In the genomic region with DNA sequence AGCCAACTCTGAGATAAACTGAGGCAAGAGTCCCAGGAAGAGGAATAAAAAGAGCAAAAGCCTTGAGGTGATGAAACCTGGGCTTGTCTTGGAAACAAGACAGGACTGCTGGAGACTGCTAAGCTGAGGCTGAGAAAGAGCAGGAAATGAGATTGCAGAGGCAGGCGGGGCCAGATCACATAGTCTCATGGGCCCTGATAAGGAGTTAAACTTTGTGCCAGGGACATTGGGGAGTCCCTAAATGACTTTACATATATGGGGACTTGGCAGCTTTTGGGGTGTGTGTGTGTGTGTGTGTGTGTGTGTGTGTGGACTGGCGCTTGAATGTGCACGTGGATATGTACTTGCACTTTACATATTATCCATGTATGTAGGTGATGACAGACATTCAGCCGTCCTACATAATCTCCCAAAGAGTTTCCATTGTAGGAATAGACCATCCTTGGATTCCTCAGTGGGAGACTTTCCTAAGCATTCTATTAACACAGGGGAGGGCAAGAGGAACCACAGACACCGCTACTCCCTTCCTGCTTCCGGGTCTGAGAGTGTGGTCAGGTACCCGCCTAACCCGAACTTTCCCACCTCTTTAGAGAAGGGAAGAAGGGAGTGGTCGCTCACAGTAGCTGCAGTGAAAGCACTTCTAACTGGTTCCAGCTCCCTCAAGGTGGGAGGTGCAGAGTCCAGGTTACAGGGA, we compare ENCODE assay signal across 2 cellular contexts.
TF ChIP-seq lines count a peak whose summit lies in the region.

No MANE protein-coding gene starts in this region.

TF ChIP-seq in K562, 482 proteins besides CTCF, POLR2A, EP300 and RAD21 (continued from another document and continues in another):
- TF ChIP-seq, protein P1, sequence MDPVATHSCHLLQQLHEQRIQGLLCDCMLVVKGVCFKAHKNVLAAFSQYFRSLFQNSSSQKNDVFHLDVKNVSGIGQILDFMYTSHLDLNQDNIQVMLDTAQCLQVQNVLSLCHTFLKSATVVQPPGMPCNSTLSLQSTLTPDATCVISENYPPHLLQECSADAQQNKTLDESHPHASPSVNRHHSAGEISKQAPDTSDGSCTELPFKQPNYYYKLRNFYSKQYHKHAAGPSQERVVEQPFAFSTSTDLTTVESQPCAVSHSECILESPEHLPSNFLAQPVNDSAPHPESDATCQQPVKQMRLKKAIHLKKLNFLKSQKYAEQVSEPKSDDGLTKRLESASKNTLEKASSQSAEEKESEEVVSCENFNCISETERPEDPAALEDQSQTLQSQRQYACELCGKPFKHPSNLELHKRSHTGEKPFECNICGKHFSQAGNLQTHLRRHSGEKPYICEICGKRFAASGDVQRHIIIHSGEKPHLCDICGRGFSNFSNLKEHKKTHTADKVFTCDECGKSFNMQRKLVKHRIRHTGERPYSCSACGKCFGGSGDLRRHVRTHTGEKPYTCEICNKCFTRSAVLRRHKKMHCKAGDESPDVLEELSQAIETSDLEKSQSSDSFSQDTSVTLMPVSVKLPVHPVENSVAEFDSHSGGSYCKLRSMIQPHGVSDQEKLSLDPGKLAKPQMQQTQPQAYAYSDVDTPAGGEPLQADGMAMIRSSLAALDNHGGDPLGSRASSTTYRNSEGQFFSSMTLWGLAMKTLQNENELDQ (CRISPR knock-in tag; IDR thresholded peaks at IDR 0.05; ENCODE audit: borderline replicate concordance) = no peak
- no peak for TF ChIP-seq HSF4 (CRISPR knock-in tag; IDR thresholded peaks at IDR 0.05; ENCODE audit: borderline replicate concordance)
- TF ChIP-seq, protein P2, sequence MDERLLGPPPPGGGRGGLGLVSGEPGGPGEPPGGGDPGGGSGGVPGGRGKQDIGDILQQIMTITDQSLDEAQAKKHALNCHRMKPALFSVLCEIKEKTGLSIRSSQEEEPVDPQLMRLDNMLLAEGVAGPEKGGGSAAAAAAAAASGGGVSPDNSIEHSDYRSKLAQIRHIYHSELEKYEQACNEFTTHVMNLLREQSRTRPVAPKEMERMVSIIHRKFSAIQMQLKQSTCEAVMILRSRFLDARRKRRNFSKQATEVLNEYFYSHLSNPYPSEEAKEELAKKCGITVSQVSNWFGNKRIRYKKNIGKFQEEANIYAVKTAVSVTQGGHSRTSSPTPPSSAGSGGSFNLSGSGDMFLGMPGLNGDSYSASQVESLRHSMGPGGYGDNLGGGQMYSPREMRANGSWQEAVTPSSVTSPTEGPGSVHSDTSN (CRISPR knock-in tag; IDR thresholded peaks at IDR 0.05; ENCODE audit: low read depth) = no peak
- TF ChIP-seq, protein P2 (tag; conservative IDR thresholded peaks at IDR 0.05; ENCODE audit: low read depth) = 0 out of 2 replicates have a peak, but pooled peaks have one; percentile 27
- peak; percentile 10; the same call in 1 of the 2 replicates for TF ChIP-seq BHLHE40 (IDR thresholded peaks at IDR 0.05; ENCODE audit: low read length)
- no peak for TF ChIP-seq ZNF197 (CRISPR knock-in tag; IDR thresholded peaks at IDR 0.05; ENCODE audit: low read depth)
- TF ChIP-seq ZNF778 (CRISPR knock-in tag; IDR thresholded peaks at IDR 0.05) = no peak
- TF ChIP-seq HNRNPH1 (optimal IDR thresholded peaks at IDR 0.05; ENCODE audit: low read depth, low read length) = no peak
- peak; percentile 14; the same call in 1 of the 2 replicates for TF ChIP-seq SMARCA4 (IDR thresholded peaks at IDR 0.05)
- 0 out of 2 replicates have a peak, but pooled peaks have one; percentile 39 for TF ChIP-seq DPF2 (IDR thresholded peaks at IDR 0.05)
- peak; percentile 67; the same call in 1 of the 2 replicates for TF ChIP-seq ZNF239 (CRISPR knock-in tag; IDR thresholded peaks at IDR 0.05)
- peak; percentile 26 for TF ChIP-seq MEIS2 (IDR thresholded peaks at IDR 0.05; ENCODE audit: partially characterized antibody)
- TF ChIP-seq NEUROD1 (IDR thresholded peaks at IDR 0.05; ENCODE audit: borderline replicate concordance, low read depth, low read length, partially characterized antibody) = no peak
- TF ChIP-seq, protein P3, sequence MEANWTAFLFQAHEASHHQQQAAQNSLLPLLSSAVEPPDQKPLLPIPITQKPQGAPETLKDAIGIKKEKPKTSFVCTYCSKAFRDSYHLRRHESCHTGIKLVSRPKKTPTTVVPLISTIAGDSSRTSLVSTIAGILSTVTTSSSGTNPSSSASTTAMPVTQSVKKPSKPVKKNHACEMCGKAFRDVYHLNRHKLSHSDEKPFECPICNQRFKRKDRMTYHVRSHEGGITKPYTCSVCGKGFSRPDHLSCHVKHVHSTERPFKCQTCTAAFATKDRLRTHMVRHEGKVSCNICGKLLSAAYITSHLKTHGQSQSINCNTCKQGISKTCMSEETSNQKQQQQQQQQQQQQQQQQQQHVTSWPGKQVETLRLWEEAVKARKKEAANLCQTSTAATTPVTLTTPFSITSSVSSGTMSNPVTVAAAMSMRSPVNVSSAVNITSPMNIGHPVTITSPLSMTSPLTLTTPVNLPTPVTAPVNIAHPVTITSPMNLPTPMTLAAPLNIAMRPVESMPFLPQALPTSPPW (CRISPR knock-in tag; IDR thresholded peaks at IDR 0.05) = peak; percentile 52; the same call in 1 of the 2 replicates
- TF ChIP-seq MYBL2 (IDR thresholded peaks at IDR 0.05; ENCODE audit: low read depth) = no peak
- TF ChIP-seq MYBL2 (CRISPR knock-in tag; IDR thresholded peaks at IDR 0.05; ENCODE audit: borderline replicate concordance) = no peak
- TF ChIP-seq, protein P4, sequence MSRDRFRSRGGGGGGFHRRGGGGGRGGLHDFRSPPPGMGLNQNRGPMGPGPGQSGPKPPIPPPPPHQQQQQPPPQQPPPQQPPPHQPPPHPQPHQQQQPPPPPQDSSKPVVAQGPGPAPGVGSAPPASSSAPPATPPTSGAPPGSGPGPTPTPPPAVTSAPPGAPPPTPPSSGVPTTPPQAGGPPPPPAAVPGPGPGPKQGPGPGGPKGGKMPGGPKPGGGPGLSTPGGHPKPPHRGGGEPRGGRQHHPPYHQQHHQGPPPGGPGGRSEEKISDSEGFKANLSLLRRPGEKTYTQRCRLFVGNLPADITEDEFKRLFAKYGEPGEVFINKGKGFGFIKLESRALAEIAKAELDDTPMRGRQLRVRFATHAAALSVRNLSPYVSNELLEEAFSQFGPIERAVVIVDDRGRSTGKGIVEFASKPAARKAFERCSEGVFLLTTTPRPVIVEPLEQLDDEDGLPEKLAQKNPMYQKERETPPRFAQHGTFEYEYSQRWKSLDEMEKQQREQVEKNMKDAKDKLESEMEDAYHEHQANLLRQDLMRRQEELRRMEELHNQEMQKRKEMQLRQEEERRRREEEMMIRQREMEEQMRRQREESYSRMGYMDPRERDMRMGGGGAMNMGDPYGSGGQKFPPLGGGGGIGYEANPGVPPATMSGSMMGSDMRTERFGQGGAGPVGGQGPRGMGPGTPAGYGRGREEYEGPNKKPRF (IDR thresholded peaks at IDR 0.05; ENCODE audit: low read depth, low read length) = no peak
- TF ChIP-seq GABPA (tag; conservative IDR thresholded peaks at IDR 0.05; ENCODE audit: low read depth) = 0 out of 2 replicates have a peak, but pooled peaks have one; percentile 44
- TF ChIP-seq ZBED1 (IDR thresholded peaks at IDR 0.05) = no peak
- no peak for TF ChIP-seq HLTF (IDR thresholded peaks at IDR 0.05)
- no peak for TF ChIP-seq ETV5 (CRISPR knock-in tag; IDR thresholded peaks at IDR 0.05; ENCODE audit: low read depth)
- no peak for TF ChIP-seq ZNF133 (CRISPR knock-in tag; IDR thresholded peaks at IDR 0.05)
- no peak for TF ChIP-seq ZNF24 (IDR thresholded peaks at IDR 0.05)

TF ChIP-seq in SK-N-SH, 30 proteins besides CTCF, POLR2A, EP300 and RAD21 (continued from another document):
- TF ChIP-seq, protein P5, sequence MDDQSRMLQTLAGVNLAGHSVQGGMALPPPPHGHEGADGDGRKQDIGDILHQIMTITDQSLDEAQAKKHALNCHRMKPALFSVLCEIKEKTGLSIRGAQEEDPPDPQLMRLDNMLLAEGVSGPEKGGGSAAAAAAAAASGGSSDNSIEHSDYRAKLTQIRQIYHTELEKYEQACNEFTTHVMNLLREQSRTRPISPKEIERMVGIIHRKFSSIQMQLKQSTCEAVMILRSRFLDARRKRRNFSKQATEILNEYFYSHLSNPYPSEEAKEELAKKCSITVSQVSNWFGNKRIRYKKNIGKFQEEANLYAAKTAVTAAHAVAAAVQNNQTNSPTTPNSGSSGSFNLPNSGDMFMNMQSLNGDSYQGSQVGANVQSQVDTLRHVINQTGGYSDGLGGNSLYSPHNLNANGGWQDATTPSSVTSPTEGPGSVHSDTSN (IDR thresholded peaks at IDR 0.05) = no peak
- no peak for TF ChIP-seq FOSL2 (IDR thresholded peaks at IDR 0.05; ENCODE audit: borderline replicate concordance, low read depth)
- TF ChIP-seq, protein P6, sequence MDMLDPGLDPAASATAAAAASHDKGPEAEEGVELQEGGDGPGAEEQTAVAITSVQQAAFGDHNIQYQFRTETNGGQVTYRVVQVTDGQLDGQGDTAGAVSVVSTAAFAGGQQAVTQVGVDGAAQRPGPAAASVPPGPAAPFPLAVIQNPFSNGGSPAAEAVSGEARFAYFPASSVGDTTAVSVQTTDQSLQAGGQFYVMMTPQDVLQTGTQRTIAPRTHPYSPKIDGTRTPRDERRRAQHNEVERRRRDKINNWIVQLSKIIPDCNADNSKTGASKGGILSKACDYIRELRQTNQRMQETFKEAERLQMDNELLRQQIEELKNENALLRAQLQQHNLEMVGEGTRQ (IDR thresholded peaks at IDR 0.05; ENCODE audit: borderline replicate concordance, low read depth, low read length) = no peak
- no peak for TF ChIP-seq TEAD4 (IDR thresholded peaks at IDR 0.05; ENCODE audit: borderline replicate concordance, insufficient read depth)
